28 cellular contexts compared by ENCODE assay signal in genomic region chr17:6048486-6048885, GRCh38. TPM values are rescaled to one million over a fixed set of nuclear protein-coding genes. Genes with fewer than 3 reads are reported as not detected.
"Had no signal": no experiment of that assay in that cellular context is flagged by ENCODE, and none has a peak within 500 bp of the region (broad histone marks: within the 10 kb centered on the region; RNA-seq: fewer than 3 reads in every experiment).

No MANE protein-coding gene starts in this region.

- H3K4me1 Mint-ChIP-seq: activated naive CD8-positive, alpha-beta T cell treated with anti-CD3 and anti-CD28 coated beads, Interleukin-2, amount 50 U/mL, for 24 hours; WTC11 had no signal

- H3K4me3 Mint-ChIP-seq: activated naive CD8-positive, alpha-beta T cell treated with anti-CD3 and anti-CD28 coated beads, Interleukin-2, amount 50 U/mL, for 24 hours; activated T-cell treated with anti-CD3 and anti-CD28 coated beads, Interleukin-2, amount 50 U/mL, for 4 hours; T-helper 1 cell treated with Interleukin-12 subunit alpha and Interleukin-12 subunit beta and Interleukin-4 antibody, amounts not matched to agents 30 μg/mL and 1 μg/mL, for 36 hours; WTC11 had no signal

- H3K9me3 Mint-ChIP-seq: activated naive CD4-positive, alpha-beta T cell treated with anti-CD3 and anti-CD28 coated beads, Interleukin-2, amount 50 U/mL, for 72 hours; activated naive CD8-positive, alpha-beta T cell treated with anti-CD3 and anti-CD28 coated beads, Interleukin-2, amount 50 U/mL, for 24 hours; activated T-cell treated with anti-CD3 and anti-CD28 coated beads, Interleukin-2, amount 50 U/mL, for 4 hours; T-helper 1 cell treated with Interleukin-12 subunit alpha and Interleukin-12 subunit beta and Interleukin-4 antibody, amounts not matched to agents 30 μg/mL and 1 μg/mL, for 36 hours; WTC11 had no signal

- H3K4me2 ChIP-seq: KMS-11 had no signal

- H3K27ac Mint-ChIP-seq: activated naive CD4-positive, alpha-beta T cell treated with anti-CD3 and anti-CD28 coated beads, Interleukin-2, amount 50 U/mL, for 72 hours; activated naive CD8-positive, alpha-beta T cell treated with anti-CD3 and anti-CD28 coated beads, Interleukin-2, amount 50 U/mL, for 24 hours; T-helper 1 cell treated with Interleukin-12 subunit alpha and Interleukin-12 subunit beta and Interleukin-4 antibody, amounts not matched to agents 30 μg/mL and 1 μg/mL, for 36 hours; WTC11 had no signal

- H3K36me3 Mint-ChIP-seq: activated naive CD4-positive, alpha-beta T cell treated with anti-CD3 and anti-CD28 coated beads, Interleukin-2, amount 50 U/mL, for 72 hours; WTC11 had no signal

- H3K27ac ChIP-seq: ascending aorta, body of pancreas, KMS-11, RWPE1, SJSA1 had no signal

- H3K9me3 ChIP-seq: ascending aorta, body of pancreas, SJSA1 had no signal

- H3K36me3 ChIP-seq: ascending aorta, SJSA1 had no signal

- ATAC-seq: activated naive CD4-positive, alpha-beta T cell treated with anti-CD3 and anti-CD28 coated beads, Interleukin-2, amount 50 U/mL, for 72 hours; activated naive CD8-positive, alpha-beta T cell treated with anti-CD3 and anti-CD28 coated beads, Interleukin-2, amount 50 U/mL, for 24 hours; activated T-cell treated with anti-CD3 and anti-CD28 coated beads, Interleukin-2, amount 50 U/mL, for 4 hours; body of pancreas; Panc1; WTC11 had no signal

- H3K9ac ChIP-seq: KMS-11 had no signal

- H3K4me1 ChIP-seq: ascending aorta, body of pancreas had no signal

- H3K27me3 ChIP-seq: ascending aorta, body of pancreas, SJSA1 had no signal

- H3K4me3 ChIP-seq: ascending aorta, body of pancreas, SJSA1 had no signal

- DNase-seq: activated CD4-positive, alpha-beta T cell treated with anti-CD3 and anti-CD28 coated beads for 48 hours; activated CD4-positive, alpha-beta T cell treated with anti-CD3 and anti-CD28 coated beads, Interleukin-2, amount 50 U/mL, for 4 hours; activated CD4-positive, CD25-positive, alpha-beta regulatory T cell treated with anti-CD3 and anti-CD28 coated beads, Interleukin-2, amount 50 U/mL, for 72 hours; activated effector memory CD4-positive, alpha-beta T cell treated with anti-CD3 and anti-CD28 coated beads, Interleukin-2, amount 50 U/mL, for 16 hours; activated naive CD4-positive, alpha-beta T cell treated with Interleukin-2 at 50 U/mL for 16 hours; activated naive CD8-positive, alpha-beta T cell treated with anti-CD3 and anti-CD28 coated beads, Interleukin-2, amount 50 U/mL, for 24 hours; activated T-cell treated with anti-CD3 and anti-CD28 coated beads, Interleukin-2, amount 50 U/mL, for 4 hours; body of pancreas; central memory CD4-positive, alpha-beta T cell; NCI-H1092 treated with DMSO at 0.1 percent for 48 hours; NCI-H1436; NCI-H1694 treated with DMSO at 0.1 percent for 48 hours; NCI-H2081; NCI-H446; NCI-H524 treated with DMSO at 0.1 percent for 48 hours; NCI-H82; OCI-M1; Right ventricle myocardium superior; T-helper 9 cell had no signal

RNA-seq across cellular contexts. Expression of gene WSCD1, which starts 21.7 kb away (rescaled TPM):
- total RNA-seq: MCF 10A had no signal
